21 cellular contexts compared by ENCODE assay signal in genomic region chrX:42602566-42602965, GRCh38.
"Had no signal": no experiment of that assay in that cellular context is flagged by ENCODE, and none has a peak within 500 bp of the region (broad histone marks: within the 10 kb centered on the region; RNA-seq: fewer than 3 reads in every experiment).

No MANE protein-coding gene starts in this region.

- H3K27ac ChIP-seq: colonic mucosa, heart right ventricle, left lung, lower lobe of right lung, psoas muscle, thoracic aorta, transverse colon had no signal

- H3K27me3 ChIP-seq: colonic mucosa, heart right ventricle, left lung, transverse colon had no signal

- H3K9me3 ChIP-seq: colonic mucosa, heart right ventricle, left lung, lower lobe of right lung, psoas muscle, thoracic aorta, transverse colon had no signal

- H3K27me3 Mint-ChIP-seq: memory B cell; stimulated activated naive B cell treated with anti-CD40 and anti-IgM and Interleukin-4, amounts not matched to agents 10 μg/mL and 1 μg/mL and 100 μg/mL, for 72 hours; stimulated activated naive CD8-positive, alpha-beta T cell treated with anti-CD3 and anti-CD28 coated beads, Interleukin-15, amount 100 ng/mL, for 72 hours had no signal

- H3K4me1 Mint-ChIP-seq: immature natural killer cell; memory B cell; stimulated activated naive B cell treated with anti-CD40 and anti-IgM and Interleukin-4, amounts not matched to agents 10 μg/mL and 1 μg/mL and 100 μg/mL, for 72 hours; stimulated activated naive CD8-positive, alpha-beta T cell treated with anti-CD3 and anti-CD28 coated beads, Interleukin-15, amount 100 ng/mL, for 72 hours had no signal

- FAIRE-seq: frontal cortex, keratinocyte had no signal

- H3K9me3 Mint-ChIP-seq: immature natural killer cell; memory B cell; nephron progenitor cell; stimulated activated naive B cell treated with anti-CD40 and anti-IgM and Interleukin-4, amounts not matched to agents 10 μg/mL and 1 μg/mL and 100 μg/mL, for 72 hours; stimulated activated naive CD8-positive, alpha-beta T cell treated with anti-CD3 and anti-CD28 coated beads, Interleukin-15, amount 100 ng/mL, for 72 hours had no signal

- H3K4me1 ChIP-seq: colonic mucosa, heart right ventricle, left lung, lower lobe of right lung, psoas muscle, transverse colon had no signal

- H3K27ac Mint-ChIP-seq: immature natural killer cell; memory B cell; nephron progenitor cell; stimulated activated naive B cell treated with anti-CD40 and anti-IgM and Interleukin-4, amounts not matched to agents 10 μg/mL and 1 μg/mL and 100 μg/mL, for 72 hours; stimulated activated naive CD8-positive, alpha-beta T cell treated with anti-CD3 and anti-CD28 coated beads, Interleukin-15, amount 100 ng/mL, for 72 hours had no signal

- DNase-seq: colonic mucosa; dermis blood vessel endothelial cell; erythroblast; heart right ventricle; immature natural killer cell; left lung; lower lobe of right lung; midbrain; nephron progenitor cell; psoas muscle; retina; stimulated activated CD4-positive, alpha-beta T cell treated with anti-CD3 and anti-CD28 coated beads, Interleukin-2, amount 100 ng/mL, for 24 hours; stimulated activated CD4-positive, alpha-beta T cell treated with anti-CD3 and anti-CD28 coated beads, Interleukin-4, amount 100 ng/mL, for 4 hours; stimulated activated naive B cell treated with anti-CD40 and anti-IgM and Interleukin-4, amounts not matched to agents 10 μg/mL and 1 μg/mL and 100 μg/mL, for 72 hours; stimulated activated naive CD8-positive, alpha-beta T cell treated with anti-CD3 and anti-CD28 coated beads, Interleukin-15, amount 100 ng/mL, for 72 hours; transverse colon had no signal

- H3K4me3 Mint-ChIP-seq: immature natural killer cell; memory B cell; nephron progenitor cell; stimulated activated naive B cell treated with anti-CD40 and anti-IgM and Interleukin-4, amounts not matched to agents 10 μg/mL and 1 μg/mL and 100 μg/mL, for 72 hours; stimulated activated naive CD8-positive, alpha-beta T cell treated with anti-CD3 and anti-CD28 coated beads, Interleukin-15, amount 100 ng/mL, for 72 hours had no signal

- H3K36me3 ChIP-seq: colonic mucosa, heart right ventricle, left lung, lower lobe of right lung, thoracic aorta, transverse colon had no signal

- H3K4me3 ChIP-seq: colonic mucosa, heart right ventricle, left lung, lower lobe of right lung, psoas muscle, thoracic aorta, transverse colon had no signal

- ATAC-seq: heart right ventricle; left lung; lower lobe of right lung; psoas muscle; sciatic nerve; stimulated activated naive B cell treated with anti-CD40 and anti-IgM and Interleukin-4, amounts not matched to agents 10 μg/mL and 1 μg/mL and 100 μg/mL, for 72 hours; stimulated activated naive CD8-positive, alpha-beta T cell treated with anti-CD3 and anti-CD28 coated beads, Interleukin-15, amount 100 ng/mL, for 72 hours had no signal

- H3K36me3 Mint-ChIP-seq: immature natural killer cell; memory B cell; stimulated activated naive B cell treated with anti-CD40 and anti-IgM and Interleukin-4, amounts not matched to agents 10 μg/mL and 1 μg/mL and 100 μg/mL, for 72 hours had no signal
